8 cellular contexts compared by ENCODE assay signal in genomic region chr2:222427606-222428320, GRCh38. TPM values are rescaled to one million over a fixed set of nuclear protein-coding genes. Genes with fewer than 3 reads are reported as not detected.
DNase-seq lines count a peak whose midpoint lies in the region; ATAC-seq lines count a peak whose summit lies in the region.

No MANE protein-coding gene starts in this region.

- peak overlapping the region; percentile 61 for H3K27ac Mint-ChIP-seq in activated T-helper 2 cell treated with anti-CD3 and anti-CD28 coated beads, Interferon-gamma antibody, Interleukin-2, Interleukin-4, amounts not matched to agents 10 μg/mL and 5 μg/mL and 100 μg/mL, durations not matched to agents 14 hours and 24 hours and 36 hours
- peak overlapping the region in 2 of 9 donors; percentile 68 to 84 for H3K27ac Mint-ChIP-seq in naive thymus-derived CD4-positive, alpha-beta T cell

- peaks cover 38% of the 10 kb centered on the region for H3K4me1 Mint-ChIP-seq in activated T-helper 2 cell treated with anti-CD3 and anti-CD28 coated beads, Interferon-gamma antibody, Interleukin-2, Interleukin-4, amounts not matched to agents 10 μg/mL and 5 μg/mL and 100 μg/mL, durations not matched to agents 14 hours and 24 hours and 36 hours (ENCODE audit: low read depth)
- H3K4me1 Mint-ChIP-seq in naive thymus-derived CD4-positive, alpha-beta T cell: peaks cover 7 to 53% (median 17%) of the 10 kb centered on the region in 7 donors

- H3K27me3 Mint-ChIP-seq in activated T-helper 2 cell treated with anti-CD3 and anti-CD28 coated beads, Interferon-gamma antibody, Interleukin-2, Interleukin-4, amounts not matched to agents 10 μg/mL and 5 μg/mL and 100 μg/mL, durations not matched to agents 14 hours and 24 hours and 36 hours (ENCODE audit: low read depth): peaks cover 15% of the 10 kb centered on the region
- H3K27me3 Mint-ChIP-seq in naive thymus-derived CD4-positive, alpha-beta T cell: peaks cover 30 to 58% (median 47%) of the 10 kb centered on the region in 5 donors

- in situ Hi-C loops in ACHN (cut with HindIII; ENCODE audit: low pct_ligation_motif_present, low pct_unique_long_range_greater_than_20kb, low sequenced_read_pairs): no loop called here

- H3K4me3 ChIP-seq in naive thymus-derived CD4-positive, alpha-beta T cell (ENCODE audit: low read length): no peak overlapping the region

- H3K27me3 ChIP-seq in naive thymus-derived CD4-positive, alpha-beta T cell (ENCODE audit: control insufficient read depth in 2 of 2, insufficient read depth in 2 of 2, low read length in 2 of 2): no peaks in the 10 kb centered on the region

- H3K4me1 ChIP-seq in naive thymus-derived CD4-positive, alpha-beta T cell (ENCODE audit: control insufficient read depth in 2 of 2, insufficient read depth in 2 of 2, low read length in 2 of 2): peaks cover 0 to 5% of the 10 kb centered on the region in 2 donors

- CTCF ChIA-PET in naive thymus-derived CD4-positive, alpha-beta T cell (lab: Charles Lee): no interaction called here

- POLR2A ChIA-PET in naive thymus-derived CD4-positive, alpha-beta T cell (lab: Charles Lee): no interaction called here

- intact Hi-C loops in activated T-helper 2 cell treated with anti-CD3 and anti-CD28 coated beads, Interferon-gamma antibody, Interleukin-2, Interleukin-4, amounts not matched to agents 10 μg/mL and 5 μg/mL and 100 μg/mL, durations not matched to agents 14 hours and 24 hours and 36 hours (cut with micrococcal nuclease): loop anchor here (2.0 to 10.0 kb wide), 2 partner anchors 27 to 227 kb away; partner anchors contain the start of gene FARSB
- intact Hi-C loops in naive thymus-derived CD4-positive, alpha-beta T cell (cut with micrococcal nuclease): loop anchor here in 1 of 2 donors (10.0 kb wide), 1 partner anchor 113 kb away; no protein-coding TSS in a partner anchor

- H3K9me3 ChIP-seq in naive thymus-derived CD4-positive, alpha-beta T cell (ENCODE audit: control insufficient read depth in 2 of 3, low read length in 3 of 3): no peaks in the 10 kb centered on the region

- H3K4me3 Mint-ChIP-seq in activated T-helper 2 cell treated with anti-CD3 and anti-CD28 coated beads, Interferon-gamma antibody, Interleukin-2, Interleukin-4, amounts not matched to agents 10 μg/mL and 5 μg/mL and 100 μg/mL, durations not matched to agents 14 hours and 24 hours and 36 hours (ENCODE audit: low read depth): no peak overlapping the region
- peak overlapping the region in 2 of 10 donors; percentile 33 to 59 for H3K4me3 Mint-ChIP-seq in naive thymus-derived CD4-positive, alpha-beta T cell

- H3K36me3 Mint-ChIP-seq in activated T-helper 2 cell treated with anti-CD3 and anti-CD28 coated beads, Interferon-gamma antibody, Interleukin-2, Interleukin-4, amounts not matched to agents 10 μg/mL and 5 μg/mL and 100 μg/mL, durations not matched to agents 14 hours and 24 hours and 36 hours (ENCODE audit: low read depth): peaks cover 19% of the 10 kb centered on the region
- peaks cover 0 to 11% (median 0%) of the 10 kb centered on the region in 5 donors for H3K36me3 Mint-ChIP-seq in naive thymus-derived CD4-positive, alpha-beta T cell

- no peak overlapping the region for H3K27ac ChIP-seq in naive thymus-derived CD4-positive, alpha-beta T cell (ENCODE audit: low read depth, low read length)

- DNase-seq in ACHN (peak; percentile 79), activated gamma-delta T cell treated with Interleukin-2 at 50 U/mL for 16 hours (no peak), NCI-H2196 treated with DMSO at 0.1 percent for 48 hours (lab: John Stamatoyannopoulos, UW; ENCODE audit: unreplicated experiment) (no peak)
- DNase-seq in activated T-helper 2 cell treated with anti-CD3 and anti-CD28 coated beads, Interferon-gamma antibody, Interleukin-2, Interleukin-4, amounts not matched to agents 10 μg/mL and 5 μg/mL and 100 μg/mL, durations not matched to agents 14 hours and 24 hours and 36 hours (ENCODE audit: low spot score): no peak
- DNase-seq in naive thymus-derived CD4-positive, alpha-beta T cell: no peak
- no peak for DNase-seq in activated CD4-positive, alpha-beta T cell treated with anti-CD3 and anti-CD28 coated beads, Interleukin-2, amount 50 U/mL, for 4 hours

- no peaks in the 10 kb centered on the region for H3K36me3 ChIP-seq in naive thymus-derived CD4-positive, alpha-beta T cell (ENCODE audit: control insufficient read depth in 2 of 3, insufficient read depth in 3 of 3, low read length in 3 of 3)

- peaks cover 7% of the 10 kb centered on the region for H3K9me3 Mint-ChIP-seq in activated T-helper 2 cell treated with anti-CD3 and anti-CD28 coated beads, Interferon-gamma antibody, Interleukin-2, Interleukin-4, amounts not matched to agents 10 μg/mL and 5 μg/mL and 100 μg/mL, durations not matched to agents 14 hours and 24 hours and 36 hours
- peaks cover 0 to 12% (median 2%) of the 10 kb centered on the region in 11 donors for H3K9me3 Mint-ChIP-seq in naive thymus-derived CD4-positive, alpha-beta T cell

- ATAC-seq in GM19035 (IDR thresholded peaks at IDR 0.05; ENCODE audit: unreplicated experiment): peak; percentile 41
- ATAC-seq in HG03045 (IDR thresholded peaks at IDR 0.05; ENCODE audit: unreplicated experiment): peak; percentile 30
- ATAC-seq in naive thymus-derived CD4-positive, alpha-beta T cell: no peak

RNA-seq across cellular contexts. Expression of gene SGPP2, which starts 3.4 kb away (rescaled TPM):
- 10.6 and 11.4 TPM in 2 replicates for total RNA-seq in activated T-helper 2 cell treated with anti-CD3 and anti-CD28 coated beads, Interferon-gamma antibody, Interleukin-2, Interleukin-4, amounts not matched to agents 10 μg/mL and 5 μg/mL and 100 μg/mL, durations not matched to agents 14 hours and 24 hours and 36 hours
- total RNA-seq in naive thymus-derived CD4-positive, alpha-beta T cell: 1 to 10 TPM in 2 of 5 experiments, under 1 TPM in 3; 0.37 to 5.8 (median 0.86) TPM
- under 1 TPM; 0.05 to 0.06 TPM for polyA plus RNA-seq in naive thymus-derived CD4-positive, alpha-beta T cell
